In the genomic region with DNA sequence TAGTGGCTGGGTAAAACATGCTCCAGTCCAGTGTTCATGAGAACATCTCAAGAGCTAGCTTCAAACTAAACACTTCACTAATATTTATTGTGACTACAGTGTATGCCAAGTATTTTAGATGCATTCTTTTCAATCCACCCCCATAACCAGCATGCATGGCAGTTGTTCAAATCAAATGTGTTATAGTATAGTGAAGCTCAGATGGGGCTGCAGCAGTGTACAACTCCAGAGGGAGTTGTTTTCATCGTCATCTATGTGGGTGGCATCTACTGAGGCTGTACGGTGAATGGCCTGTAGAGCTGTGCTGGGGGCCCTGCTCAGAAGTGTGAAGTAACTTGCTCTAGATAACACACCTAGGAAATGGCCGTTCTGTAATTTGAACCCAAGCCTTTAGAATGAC, we compare ENCODE assay signal across 20 cellular contexts.
A peak's percentile ranks its signal among the peaks of the same experiment; 100 is the strongest.
DNase-seq lines count a peak whose midpoint lies in the region; ATAC-seq, FAIRE-seq and TF ChIP-seq lines count a peak whose summit lies in the region.
"Had no signal": no experiment of that assay in that cellular context is flagged by ENCODE, and none has a peak within 500 bp of the region (broad histone marks: within the 10 kb centered on the region; RNA-seq: fewer than 3 reads in every experiment).

No MANE protein-coding gene starts in this region.

- no peak overlapping the region for H4K8ac ChIP-seq in trophoblast cell (ENCODE audit: low read depth, low read length)

- no peak overlapping the region for H2BK12ac ChIP-seq in trophoblast cell (ENCODE audit: low read length)

- DNase-seq in NCI-H345 (lab: John Stamatoyannopoulos, UW) (peak; percentile 58), NCI-H345 treated with DMSO at 0.1 percent for 48 hours (lab: John Stamatoyannopoulos, UW; ENCODE audit: unreplicated experiment) (no peak), astrocyte (ENCODE audit: low read depth) (peak; percentile 0), trophoblast cell (peak; percentile 54 to 76), NCI-H2081 treated with DMSO at 0.1 percent for 48 hours (lab: John Stamatoyannopoulos, UW) (no peak), posterior cingulate gyrus (no peak)
- DNase-seq in stimulated activated effector memory CD8-positive, alpha-beta T cell treated with anti-CD3 and anti-CD28 coated beads, Interleukin-12 subunit alpha, Interleukin-12 subunit beta, amount 100 ng/mL, for 72 hours (ENCODE audit: low spot score in 2 of 2), result no peak
- DNase-seq: 8988T; Calu3; CD8-positive, alpha-beta T cell; DMS79 treated with DMSO at 0.1 percent for 48 hours; GF-D8; GM23248; H7; HFFc6 had no signal

- H3K27ac ChIP-seq in astrocyte (ENCODE audit: low read depth, low read length) (no peak overlapping the region), trophoblast cell (ENCODE audit: low read depth, low read length) (no peak overlapping the region)
- H3K27ac ChIP-seq: BLaER1 treated with 17β-estradiol and CSF1 and Interleukin-3, amounts not matched to agents 10 nM and 100 nM; GM23248 had no signal

- H2BK5ac ChIP-seq in trophoblast cell (ENCODE audit: low read depth, low read length, poor library complexity), result no peak overlapping the region

- H4K20me1 ChIP-seq in astrocyte (ENCODE audit: insufficient read depth, low read length), result no peaks in the 10 kb centered on the region
- H4K20me1 ChIP-seq: BLaER1 treated with 17β-estradiol and CSF1 and Interleukin-3, amounts not matched to agents 10 nM and 100 nM had no signal

- H3K9me3 Mint-ChIP-seq in astrocyte (ENCODE audit: unreplicated experiment), result no peaks in the 10 kb centered on the region
- peaks cover 5% of the 10 kb centered on the region for H3K9me3 Mint-ChIP-seq in stimulated activated effector memory CD8-positive, alpha-beta T cell treated with anti-CD3 and anti-CD28 coated beads, Interleukin-12 subunit alpha, Interleukin-12 subunit beta, amount 100 ng/mL, for 72 hours
- H3K9me3 Mint-ChIP-seq: HFFc6 had no signal

- H3K9me3 ChIP-seq in astrocyte (ENCODE audit: insufficient read depth, low read depth, low read length) (no peaks in the 10 kb centered on the region), trophoblast cell (ENCODE audit: insufficient read depth, low read depth, low read length) (no peaks in the 10 kb centered on the region)
- H3K9me3 ChIP-seq: BLaER1 treated with 17β-estradiol and CSF1 and Interleukin-3, amounts not matched to agents 10 nM and 100 nM had no signal

- H2AFZ ChIP-seq in astrocyte (ENCODE audit: low read depth, low read length) (no peak overlapping the region), trophoblast cell (ENCODE audit: insufficient read depth, low read length, poor library complexity) (no peak overlapping the region)
- H2AFZ ChIP-seq: GM23248 had no signal

- no peak overlapping the region for H4K91ac ChIP-seq in trophoblast cell (ENCODE audit: low read depth, low read length)

- no peak overlapping the region for H3K27ac Mint-ChIP-seq in astrocyte (ENCODE audit: unreplicated experiment)
- H3K27ac Mint-ChIP-seq in stimulated activated effector memory CD8-positive, alpha-beta T cell treated with anti-CD3 and anti-CD28 coated beads, Interleukin-12 subunit alpha, Interleukin-12 subunit beta, amount 100 ng/mL, for 72 hours, result no peak overlapping the region
- H3K27ac Mint-ChIP-seq: B cell; CD8-positive, alpha-beta T cell; HFFc6 had no signal

- no peaks in the 10 kb centered on the region for H3K79me1 ChIP-seq in trophoblast cell (ENCODE audit: low read length)

- H3K4me2 ChIP-seq in astrocyte (ENCODE audit: low read length) (no peak overlapping the region), trophoblast cell (ENCODE audit: low read length) (no peak overlapping the region)
- H3K4me2 ChIP-seq: BLaER1 treated with 17β-estradiol and CSF1 and Interleukin-3, amounts not matched to agents 10 nM and 100 nM had no signal

- H3K4me1 ChIP-seq in astrocyte (ENCODE audit: insufficient read depth, low read length) (no peaks in the 10 kb centered on the region), trophoblast cell (ENCODE audit: control insufficient read depth in 1 of 2, insufficient read depth in 2 of 2, low read length in 2 of 2) (peaks cover 0 to 2% of the 10 kb centered on the region in 2 experiments)

- no peak overlapping the region for H2AK5ac ChIP-seq in trophoblast cell (ENCODE audit: low read length)

- ATAC-seq in stimulated activated effector memory CD8-positive, alpha-beta T cell treated with anti-CD3 and anti-CD28 coated beads, Interleukin-12 subunit alpha, Interleukin-12 subunit beta, amount 100 ng/mL, for 72 hours, result no peak
- no peak for ATAC-seq in HG02623 (IDR thresholded peaks at IDR 0.05; ENCODE audit: unreplicated experiment)
- ATAC-seq: CD8-positive, alpha-beta T cell; HCT116; HepG2 had no signal

- no CpG with 5 or more reads among the region's 3 CpGs for WGBS in trophoblast cell (ENCODE audit: extremely low coverage, insufficient coverage, insufficient read length)

- H3K18ac ChIP-seq in trophoblast cell (ENCODE audit: low read length), result no peak overlapping the region

- H3K27me3 ChIP-seq in astrocyte (ENCODE audit: insufficient read depth, low read length), result no peaks in the 10 kb centered on the region
- H3K27me3 ChIP-seq in trophoblast cell (ENCODE audit: insufficient read depth, low read length), result no peaks in the 10 kb centered on the region
- H3K27me3 ChIP-seq: BLaER1 treated with 17β-estradiol and CSF1 and Interleukin-3, amounts not matched to agents 10 nM and 100 nM had no signal

- no peak overlapping the region for H3K4ac ChIP-seq in trophoblast cell (ENCODE audit: low read depth, low read length)

- H3K27me3 Mint-ChIP-seq in astrocyte (ENCODE audit: low read depth, unreplicated experiment), result peaks cover 8% of the 10 kb centered on the region
- H3K27me3 Mint-ChIP-seq: B cell had no signal

- no peak overlapping the region for H4K12ac ChIP-seq in trophoblast cell (ENCODE audit: low read depth, low read length)

- H3K4me1 Mint-ChIP-seq in astrocyte (ENCODE audit: low read depth, unreplicated experiment), result no peaks in the 10 kb centered on the region
- no peaks in the 10 kb centered on the region for H3K4me1 Mint-ChIP-seq in stimulated activated effector memory CD8-positive, alpha-beta T cell treated with anti-CD3 and anti-CD28 coated beads, Interleukin-12 subunit alpha, Interleukin-12 subunit beta, amount 100 ng/mL, for 72 hours
- H3K4me1 Mint-ChIP-seq: B cell had no signal

- no peak overlapping the region for H3K23ac ChIP-seq in trophoblast cell (ENCODE audit: low read length)

- H3K79me2 ChIP-seq in astrocyte (ENCODE audit: insufficient read depth, low read length), result no peaks in the 10 kb centered on the region
- H3K79me2 ChIP-seq in trophoblast cell (ENCODE audit: control insufficient read depth, insufficient read depth, low read length, poor library complexity), result no peaks in the 10 kb centered on the region

- FAIRE-seq in astrocyte (lab: Jason Lieb, UNC), result no peak
- FAIRE-seq: HepG2 had no signal

- no peak for TF ChIP-seq CTCF in astrocyte (IDR thresholded peaks at IDR 0.05; ENCODE audit: insufficient read depth, low read depth, low read length)

- H3K4me3 ChIP-seq in astrocyte (ENCODE audit: insufficient read depth, low read depth, low read length) (no peak overlapping the region), trophoblast cell (ENCODE audit: low read depth, low read length) (no peak overlapping the region)
- H3K4me3 ChIP-seq: BLaER1 treated with 17β-estradiol and CSF1 and Interleukin-3, amounts not matched to agents 10 nM and 100 nM; GM23248 had no signal

- H3K36me3 ChIP-seq in astrocyte (ENCODE audit: insufficient read depth, low read length) (no peaks in the 10 kb centered on the region), trophoblast cell (ENCODE audit: control insufficient read depth in 1 of 2, insufficient read depth in 2 of 2, low read length in 2 of 2) (no peaks in the 10 kb centered on the region)
- H3K36me3 ChIP-seq: BLaER1 treated with 17β-estradiol and CSF1 and Interleukin-3, amounts not matched to agents 10 nM and 100 nM had no signal

- no peak overlapping the region for H3K14ac ChIP-seq in trophoblast cell (ENCODE audit: low read length)

- H2BK120ac ChIP-seq in trophoblast cell (ENCODE audit: insufficient read depth, low read length, poor library complexity), result no peak overlapping the region

- H3K9ac ChIP-seq in astrocyte (ENCODE audit: low read length) (no peak overlapping the region), trophoblast cell (ENCODE audit: low read length) (no peak overlapping the region)
- H3K9ac ChIP-seq: BLaER1 treated with 17β-estradiol and CSF1 and Interleukin-3, amounts not matched to agents 10 nM and 100 nM; GM23248 had no signal

- intact Hi-C loops in posterior cingulate gyrus (cut with DNase I), result no loop called here

- H3K4me3 Mint-ChIP-seq in astrocyte (ENCODE audit: unreplicated experiment), result no peak overlapping the region
- no peak overlapping the region for H3K4me3 Mint-ChIP-seq in stimulated activated effector memory CD8-positive, alpha-beta T cell treated with anti-CD3 and anti-CD28 coated beads, Interleukin-12 subunit alpha, Interleukin-12 subunit beta, amount 100 ng/mL, for 72 hours
- H3K4me3 Mint-ChIP-seq: B cell; CD8-positive, alpha-beta T cell; HFFc6 had no signal

- no peaks in the 10 kb centered on the region for H3K36me3 Mint-ChIP-seq in astrocyte (ENCODE audit: low read depth, unreplicated experiment)
- H3K36me3 Mint-ChIP-seq in stimulated activated effector memory CD8-positive, alpha-beta T cell treated with anti-CD3 and anti-CD28 coated beads, Interleukin-12 subunit alpha, Interleukin-12 subunit beta, amount 100 ng/mL, for 72 hours, result no peaks in the 10 kb centered on the region
- H3K36me3 Mint-ChIP-seq: CD8-positive, alpha-beta T cell had no signal

Comparison
In these comparisons a context has a peak if more than half of its experiments do, and no peak if none do; other contexts are left out.
1. DNase-seq: peak in NCI-H345 (single experiment), astrocyte (single experiment) and trophoblast cell (2 of 2); none in NCI-H345 treated with DMSO at 0.1 percent for 48 hours (single experiment), stimulated activated effector memory CD8-positive, alpha-beta T cell treated with anti-CD3 and anti-CD28 coated beads, Interleukin-12 subunit alpha, Interleukin-12 subunit beta, amount 100 ng/mL, for 72 hours (0 of 2), NCI-H2081 treated with DMSO at 0.1 percent for 48 hours (single experiment) and posterior cingulate gyrus (0 of 10).